8 cellular contexts compared by ENCODE assay signal in genomic region chr1:151131832-151132675, GRCh38. TPM values are rescaled to one million over a fixed set of nuclear protein-coding genes. Genes with fewer than 3 reads are reported as not detected.
DNase-seq lines count a peak whose midpoint lies in the region; ATAC-seq and TF ChIP-seq lines count a peak whose summit lies in the region.

No MANE protein-coding gene starts in this region.

- no peak for ATAC-seq in activated CD8-positive, alpha-beta memory T cell treated with anti-CD3 and anti-CD28 coated beads, Interleukin-2, amount 10 ng/mL, durations not matched to agents 7 days and 5 days
- ATAC-seq in upper lobe of left lung (ENCODE audit: low FRiP score in 2 of 2) (peak; percentile 64 to 68), HG03139 (IDR thresholded peaks at IDR 0.05; ENCODE audit: unreplicated experiment) (no peak)

- no peaks in the 10 kb centered on the region for H3K9me3 Mint-ChIP-seq in activated CD8-positive, alpha-beta memory T cell treated with anti-CD3 and anti-CD28 coated beads, Interleukin-2, amount 10 ng/mL, durations not matched to agents 7 days and 5 days (ENCODE audit: low read depth)
- no peaks in the 10 kb centered on the region for H3K9me3 Mint-ChIP-seq in mesothelial cell of epicardium

- DNase-seq in activated CD8-positive, alpha-beta memory T cell treated with anti-CD3 and anti-CD28 coated beads, Interleukin-2, amount 10 ng/mL, durations not matched to agents 7 days and 5 days, result no peak
- no peak for DNase-seq in activated CD8-positive, alpha-beta memory T cell treated with anti-CD3 and anti-CD28 coated beads, Interleukin-2, amount 50 U/mL, for 48 hours
- no peak for DNase-seq in effector memory CD4-positive, alpha-beta T cell
- DNase-seq in mesothelial cell of epicardium (ENCODE audit: low spot score in 2 of 2, unreplicated experiment in 2 of 2) (peak in 1 of 2 experiments; percentile 68), upper lobe of left lung (peak in 1 of 2 donors; percentile 84), DMS153 (lab: John Stamatoyannopoulos, UW) (no peak), inferior parietal cortex (ENCODE audit: extremely low spot score) (no peak)

- no peaks in the 10 kb centered on the region for H3K4me1 ChIP-seq in effector memory CD4-positive, alpha-beta T cell (ENCODE audit: control insufficient read depth, insufficient read depth, low read length, poor library complexity, severe bottlenecking)
- peaks cover 4 to 17% (median 8%) of the 10 kb centered on the region in 4 donors for H3K4me1 ChIP-seq in upper lobe of left lung

- no peaks in the 10 kb centered on the region for H3K27me3 ChIP-seq in effector memory CD4-positive, alpha-beta T cell (replicated peaks; ENCODE audit: control insufficient read depth, insufficient read depth, low read length, poor library complexity, severe bottlenecking)
- no peaks in the 10 kb centered on the region for H3K27me3 ChIP-seq in upper lobe of left lung

- peak overlapping the region; percentile 25 for H3K4me3 ChIP-seq in effector memory CD4-positive, alpha-beta T cell (ENCODE audit: insufficient read depth, low read depth, low read length, poor library complexity, severe bottlenecking)
- peak overlapping the region in 3 of 4 donors; percentile 28 to 51 (median 43) for H3K4me3 ChIP-seq in upper lobe of left lung

- peaks cover 16% of the 10 kb centered on the region for H3K27me3 Mint-ChIP-seq in activated CD8-positive, alpha-beta memory T cell treated with anti-CD3 and anti-CD28 coated beads, Interleukin-2, amount 10 ng/mL, durations not matched to agents 7 days and 5 days
- peaks cover 40% of the 10 kb centered on the region for H3K27me3 Mint-ChIP-seq in mesothelial cell of epicardium (ENCODE audit: low read depth)

- no peaks in the 10 kb centered on the region for H3K9me3 ChIP-seq in effector memory CD4-positive, alpha-beta T cell (ENCODE audit: control insufficient read depth, low read length)
- no peaks in the 10 kb centered on the region for H3K9me3 ChIP-seq in upper lobe of left lung

- TF ChIP-seq CTCF in mesothelial cell of epicardium (IDR thresholded peaks at IDR 0.05; ENCODE audit: unreplicated experiment) (no peak), upper lobe of left lung (IDR thresholded peaks at IDR 0.05) (no peak)

- H3K36me3 Mint-ChIP-seq in activated CD8-positive, alpha-beta memory T cell treated with anti-CD3 and anti-CD28 coated beads, Interleukin-2, amount 10 ng/mL, durations not matched to agents 7 days and 5 days, result no peaks in the 10 kb centered on the region
- H3K36me3 Mint-ChIP-seq in mesothelial cell of epicardium, result peaks cover 21% of the 10 kb centered on the region

- no peak for TF ChIP-seq POLR2A in upper lobe of left lung (IDR thresholded peaks at IDR 0.05)

- 78 to 83% methylated on average over 46 to 63 of the region's 68 CpGs for WGBS in upper lobe of left lung, 2 donors

- H3K4me3 Mint-ChIP-seq in activated CD8-positive, alpha-beta memory T cell treated with anti-CD3 and anti-CD28 coated beads, Interleukin-2, amount 10 ng/mL, durations not matched to agents 7 days and 5 days, result no peak overlapping the region
- peak overlapping the region; percentile 76 for H3K4me3 Mint-ChIP-seq in mesothelial cell of epicardium

- no peaks in the 10 kb centered on the region for H3K36me3 ChIP-seq in effector memory CD4-positive, alpha-beta T cell (ENCODE audit: control insufficient read depth, insufficient read depth, low read length)
- peaks cover 0 to 16% (median 3%) of the 10 kb centered on the region in 4 donors for H3K36me3 ChIP-seq in upper lobe of left lung

- H3K27ac Mint-ChIP-seq in activated CD8-positive, alpha-beta memory T cell treated with anti-CD3 and anti-CD28 coated beads, Interleukin-2, amount 10 ng/mL, durations not matched to agents 7 days and 5 days, result peak overlapping the region; percentile 1
- peak overlapping the region; percentile 68 for H3K27ac Mint-ChIP-seq in mesothelial cell of epicardium

- CTCF ChIA-PET in activated CD8-positive, alpha-beta memory T cell treated with anti-CD3 and anti-CD28 coated beads, Interleukin-2, amount 10 ng/mL, durations not matched to agents 7 days and 5 days (lab: Charles Lee), result interaction anchor here (1.0 to 2.9 kb wide), 5 partner anchors 9 to 106 kb away, joined by 3 to 11 read pairs (median 4); no protein-coding TSS in a partner anchor

- H3K4me1 Mint-ChIP-seq in activated CD8-positive, alpha-beta memory T cell treated with anti-CD3 and anti-CD28 coated beads, Interleukin-2, amount 10 ng/mL, durations not matched to agents 7 days and 5 days, result peaks cover 15% of the 10 kb centered on the region
- peaks cover 10% of the 10 kb centered on the region for H3K4me1 Mint-ChIP-seq in mesothelial cell of epicardium

- no peak overlapping the region for H3K27ac ChIP-seq in effector memory CD4-positive, alpha-beta T cell (ENCODE audit: insufficient read depth, low read length, poor library complexity, severe bottlenecking)
- peak overlapping the region in 1 of 4 donors; percentile 35 for H3K27ac ChIP-seq in upper lobe of left lung

- TF ChIP-seq EP300 in upper lobe of left lung (IDR thresholded peaks at IDR 0.05), result no peak

RNA-seq across cellular contexts. Expression of gene SEMA6C, which starts 14.4 kb away (rescaled TPM):
- total RNA-seq in activated CD8-positive, alpha-beta memory T cell treated with anti-CD3 and anti-CD28 coated beads, Interleukin-2, amount 10 ng/mL, durations not matched to agents 7 days and 5 days, result 1 to 10 TPM in 1 of 2 experiments, under 1 TPM in 1; 0.84 to 1.7 TPM
- total RNA-seq in mesothelial cell of epicardium (14.9 to 15.0 TPM (median 14.9 TPM) in 3 replicates), upper lobe of left lung (10 to 100 TPM in 1 of 6 donors, 1 to 10 TPM in 5; 2.1 to 13.6 (median 5.8) TPM)

RNA-seq across cellular contexts. Expression of gene TNFAIP8L2, which starts 24.4 kb away (rescaled TPM):
- 10 to 100 TPM; 14.5 to 17.6 TPM for total RNA-seq in activated CD8-positive, alpha-beta memory T cell treated with anti-CD3 and anti-CD28 coated beads, Interleukin-2, amount 10 ng/mL, durations not matched to agents 7 days and 5 days
- total RNA-seq in mesothelial cell of epicardium (not detected in 3 replicates), upper lobe of left lung (10 to 100 TPM in 5 of 6 donors, 1 to 10 TPM in 1; 7.4 to 19.1 (median 15.8) TPM)

RNA-seq across cellular contexts. Expression of gene LYSMD1, which starts 33.6 kb away (rescaled TPM):
- total RNA-seq in activated CD8-positive, alpha-beta memory T cell treated with anti-CD3 and anti-CD28 coated beads, Interleukin-2, amount 10 ng/mL, durations not matched to agents 7 days and 5 days, result 1 to 10 TPM; 4.4 to 4.9 TPM
- total RNA-seq in mesothelial cell of epicardium, result 9.9 to 11.8 TPM (median 11.4 TPM) in 3 replicates
- 10 to 100 TPM in 1 of 6 donors, 1 to 10 TPM in 5; 2.2 to 16.8 (median 6.2) TPM for total RNA-seq in upper lobe of left lung

RNA-seq across cellular contexts. Expression of gene SCNM1, which starts 33.9 kb away (rescaled TPM):
- total RNA-seq in activated CD8-positive, alpha-beta memory T cell treated with anti-CD3 and anti-CD28 coated beads, Interleukin-2, amount 10 ng/mL, durations not matched to agents 7 days and 5 days, result 10 to 100 TPM; 60.6 to 69.6 TPM
- total RNA-seq in mesothelial cell of epicardium (34.9 to 37.1 TPM (median 36.9 TPM) in 3 replicates), upper lobe of left lung (10 to 100 TPM in 5 of 6 donors, 1 to 10 TPM in 1; 8.9 to 50.3 (median 25.9) TPM)

RNA-seq across cellular contexts. Expression of gene TMOD4, which starts 43.7 kb away (rescaled TPM):
- 1 to 10 TPM; 2.9 to 3.6 TPM for total RNA-seq in activated CD8-positive, alpha-beta memory T cell treated with anti-CD3 and anti-CD28 coated beads, Interleukin-2, amount 10 ng/mL, durations not matched to agents 7 days and 5 days
- 0.77 to 1.7 TPM (median 1.1 TPM) in 3 replicates for total RNA-seq in mesothelial cell of epicardium
- total RNA-seq in upper lobe of left lung, result under 1 TPM in 2 of 6 donors, not detected in 4; 0.57 to 0.88 TPM

Comparison
In these comparisons a context has a peak if more than half of its experiments do, and no peak if none do; other contexts are left out.
1. ATAC-seq: peak in upper lobe of left lung (2 of 2); none in activated CD8-positive, alpha-beta memory T cell treated with anti-CD3 and anti-CD28 coated beads, Interleukin-2, amount 10 ng/mL, durations not matched to agents 7 days and 5 days (single experiment) and HG03139 (single experiment).